15 cellular contexts compared by ENCODE assay signal in the genomic region with DNA sequence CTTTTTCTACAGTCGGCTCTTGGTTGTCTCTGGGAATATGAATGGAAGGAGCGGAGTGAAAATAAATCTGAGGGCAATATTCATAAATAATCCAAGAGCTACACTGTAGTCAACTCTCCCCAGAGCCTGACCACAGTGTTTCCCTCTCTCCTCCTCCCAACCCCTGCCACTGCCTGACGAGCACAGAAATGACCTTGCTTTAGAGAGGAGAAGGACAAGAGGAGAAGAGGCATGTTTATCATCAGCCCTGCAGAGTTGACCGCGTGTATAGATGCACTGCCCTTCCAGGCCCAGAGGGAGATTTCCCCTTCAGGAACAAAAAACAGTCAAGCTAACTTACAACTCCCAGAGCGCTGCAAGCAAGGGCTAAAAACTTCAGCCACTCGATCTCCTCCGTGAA. TPM values are rescaled to one million over a fixed set of nuclear protein-coding genes. Genes with fewer than 3 reads are reported as not detected.
"Had no signal": no experiment of that assay in that cellular context is flagged by ENCODE, and none has a peak within 500 bp of the region (broad histone marks: within the 10 kb centered on the region; RNA-seq: fewer than 3 reads in every experiment).

No MANE protein-coding gene starts in this region.

RNA-seq across cellular contexts. Expression of gene ROPN1, which starts 16.9 kb away (rescaled TPM):
- total RNA-seq: naive thymus-derived CD4-positive, alpha-beta T cell; natural killer cell; neural crest cell; omental fat pad; osteocyte; pancreas; posterior vena cava; pulmonary artery endothelial cell; right atrium auricular region; sciatic nerve; smooth muscle cell; spleen; upper lobe of right lung; urinary bladder; uterus had no signal
- polyA plus RNA-seq: naive thymus-derived CD4-positive, alpha-beta T cell; pancreas; smooth muscle cell; urinary bladder had no signal
